In genomic region chr3:4841783-4842440, GRCh38 we compare ENCODE assay signal across 1 cellular context.
TF ChIP-seq lines count a peak whose summit lies in the region.

No MANE protein-coding gene starts in this region.

TF ChIP-seq in GM12878, 131 proteins besides CTCF, POLR2A, EP300 and RAD21:
- peak; percentile 25 for TF ChIP-seq CUX1 (IDR thresholded peaks at IDR 0.05; ENCODE audit: insufficient replicate concordance, low read depth, low read length)
- TF ChIP-seq JUNB (IDR thresholded peaks at IDR 0.05) = peak; percentile 4; the same call in 1 of the 2 replicates
- no peak for TF ChIP-seq SUZ12 (IDR thresholded peaks at IDR 0.05; ENCODE audit: unreplicated experiment)
- TF ChIP-seq RUNX3 (IDR thresholded peaks at IDR 0.05; ENCODE audit: low read length) = peak; percentile 22; the same call in 1 of the 2 replicates
- no peak for TF ChIP-seq SREBF2 (IDR thresholded peaks at IDR 0.05; ENCODE audit: low read length)
